32 cellular contexts compared by ENCODE assay signal in the genomic region with DNA sequence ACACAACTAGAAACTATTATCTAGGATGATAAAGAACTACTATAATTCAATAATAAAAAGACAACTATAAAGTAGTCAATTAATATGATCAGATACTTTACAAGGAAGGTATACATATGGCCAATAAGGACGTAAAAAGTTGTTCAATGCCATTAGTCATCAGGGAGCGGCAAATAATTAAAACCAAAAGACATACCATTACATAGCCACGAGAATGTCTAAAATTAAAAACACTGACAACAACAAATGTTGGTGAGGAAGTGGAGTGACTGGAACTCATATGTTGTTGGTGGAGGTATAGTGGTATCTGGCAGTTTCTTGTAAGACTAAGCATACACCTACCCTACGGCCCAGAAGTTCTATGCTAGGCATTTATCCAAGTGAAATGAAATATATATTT.
"Had no signal": no experiment of that assay in that cellular context is flagged by ENCODE, and none has a peak within 500 bp of the region (broad histone marks: within the 10 kb centered on the region; RNA-seq: fewer than 3 reads in every experiment).

No MANE protein-coding gene starts in this region.

- H3K27ac ChIP-seq: adrenal gland, body of pancreas, brain microvascular endothelial cell, breast epithelium, VCaP had no signal

- H3K9me3 ChIP-seq: adrenal gland, body of pancreas, breast epithelium had no signal

- ATAC-seq: activated CD8-positive, alpha-beta T cell treated with anti-CD3 and anti-CD28 coated beads for 36 hours; activated naive CD4-positive, alpha-beta T cell treated with anti-CD3 and anti-CD28 coated beads, Interleukin-2, amount 50 U/mL, for 72 hours; activated T-cell treated with anti-CD3 and anti-CD28 coated beads, Interleukin-2, amount 50 U/mL, for 4 hours; activated T-cell treated with anti-CD3 and anti-CD28 coated beads, Interleukin-2, amount 50 U/mL, for 72 hours; activated T-helper 17 cell treated with anti-CD3 and anti-CD28 coated beads, Interleukin-2, amount 50 U/mL, for 72 hours; body of pancreas had no signal

- H3K4me3 ChIP-seq: adrenal gland, body of pancreas, breast epithelium had no signal

- DNase-seq: activated B cell treated with CpG ODN at 0.5 μM for 24 hours; activated CD4-positive, alpha-beta memory T cell treated with anti-CD3 and anti-CD28 coated beads for 36 hours; activated CD4-positive, alpha-beta T cell treated with anti-CD3 and anti-CD28 coated beads for 4 hours; activated CD4-positive, alpha-beta T cell treated with anti-CD3 and anti-CD28 coated beads, Interleukin-2, amount 10 ng/mL, durations not matched to agents 24 days and 14 days; activated CD4-positive, alpha-beta T cell treated with anti-CD3 and anti-CD28 coated beads, Interleukin-2, amount 50 U/mL, for 1 hour; activated CD4-positive, alpha-beta T cell treated with anti-CD3 and anti-CD28 coated beads, Interleukin-2, amount 50 U/mL, for 4 hours; activated CD4-positive, CD25-positive, alpha-beta regulatory T cell treated with anti-CD3 and anti-CD28 coated beads, Interleukin-2, amount 50 U/mL, for 72 hours; activated CD8-positive, alpha-beta memory T cell treated with anti-CD3 and anti-CD28 coated beads, Interleukin-2, amount 50 U/mL, for 4 hours; activated CD8-positive, alpha-beta T cell treated with anti-CD3 and anti-CD28 coated beads for 36 hours; activated effector memory CD4-positive, alpha-beta T cell treated with anti-CD3 and anti-CD28 coated beads, Interleukin-2, amount 50 U/mL, for 16 hours; activated gamma-delta T cell treated with Interleukin-2 at 50 U/mL for 16 hours; activated naive CD4-positive, alpha-beta T cell; activated naive CD4-positive, alpha-beta T cell treated with anti-CD3 and anti-CD28 coated beads for 36 hours; activated naive CD4-positive, alpha-beta T cell treated with anti-CD3 and anti-CD28 coated beads, Interleukin-2, amount 50 U/mL, for 16 hours; activated naive CD8-positive, alpha-beta T cell treated with anti-CD3 and anti-CD28 coated beads for 36 hours; activated T-cell treated with anti-CD3 and anti-CD28 coated beads for 4 hours; activated T-cell treated with anti-CD3 and anti-CD28 coated beads, Interleukin-2, amount 50 U/mL, for 1 hour; activated T-cell treated with anti-CD3 and anti-CD28 coated beads, Interleukin-2, amount 50 U/mL, for 4 hours; activated T-cell treated with anti-CD3 and anti-CD28 coated beads, Interleukin-2, amount 50 U/mL, for 72 hours; adrenal gland; amniotic stem cell; aorta; body of pancreas; brain microvascular endothelial cell; central memory CD4-positive, alpha-beta T cell; T-helper 1 cell; T-helper 2 cell; T-helper 9 cell had no signal

- H3K27me3 ChIP-seq: body of pancreas, brain microvascular endothelial cell, breast epithelium had no signal

- H3K4me1 ChIP-seq: adrenal gland, body of pancreas, breast epithelium had no signal

- H3K36me3 ChIP-seq: adrenal gland, brain microvascular endothelial cell, breast epithelium had no signal
